17 cellular contexts compared by ENCODE assay signal in genomic region chr20:15289337-15289736, GRCh38.
A peak's percentile ranks its signal among the peaks of the same experiment; 100 is the strongest.
DNase-seq lines count a peak whose midpoint lies in the region; ATAC-seq and TF ChIP-seq lines count a peak whose summit lies in the region.
"Had no signal": no experiment of that assay in that cellular context is flagged by ENCODE, and none has a peak within 500 bp of the region (broad histone marks: within the 10 kb centered on the region; RNA-seq: fewer than 3 reads in every experiment).

No MANE protein-coding gene starts in this region.

- CTCF ChIA-PET in activated CD4-positive, alpha-beta T cell treated with anti-CD3 and anti-CD28 coated beads, Interleukin-2, amount 10 ng/mL, durations not matched to agents 7 days and 5 days (lab: Charles Lee), result no interaction called here

- H3K4me3 ChIP-seq in lung, result no peak overlapping the region
- H3K4me3 ChIP-seq: BLaER1, GM12878 had no signal

- no peaks in the 10 kb centered on the region for H3K9me3 ChIP-seq in lung (ENCODE audit: control insufficient read depth in 2 of 2, insufficient read depth in 1 of 2, low read length in 1 of 2)
- H3K9me3 ChIP-seq: BLaER1 had no signal

- no peak for TF ChIP-seq CTCF in lung (IDR thresholded peaks at IDR 0.05; ENCODE audit: control extremely low read depth, extremely low read depth)

- WGBS in lung, 2 donors, result 48 to 71% methylated on average over 4 of the region's 4 CpGs

- no peaks in the 10 kb centered on the region for H3K36me3 ChIP-seq in lung (ENCODE audit: control insufficient read depth in 2 of 2, insufficient read depth in 2 of 2, low read length in 2 of 2)
- H3K36me3 ChIP-seq: BLaER1 had no signal

- no peak overlapping the region for H3K27ac ChIP-seq in lung (ENCODE audit: low read depth in 1 of 2, low read length in 1 of 2)
- H3K27ac ChIP-seq: 22Rv1, BLaER1 had no signal

- no peaks in the 10 kb centered on the region for H3K4me1 Mint-ChIP-seq in activated CD4-positive, alpha-beta T cell treated with anti-CD3 and anti-CD28 coated beads, Interleukin-2, amount 10 ng/mL, durations not matched to agents 7 days and 5 days
- H3K4me1 Mint-ChIP-seq: CD14-positive monocyte had no signal

- H3K27me3 ChIP-seq in lung (ENCODE audit: control insufficient read depth, insufficient read depth), result no peaks in the 10 kb centered on the region
- H3K27me3 ChIP-seq: BLaER1 had no signal

- H3K4me3 Mint-ChIP-seq in activated CD4-positive, alpha-beta T cell treated with anti-CD3 and anti-CD28 coated beads, Interleukin-2, amount 10 ng/mL, durations not matched to agents 7 days and 5 days, result no peak overlapping the region
- H3K4me3 Mint-ChIP-seq: CD14-positive monocyte; CD8-positive, alpha-beta T cell had no signal

- H3K36me3 Mint-ChIP-seq in activated CD4-positive, alpha-beta T cell treated with anti-CD3 and anti-CD28 coated beads, Interleukin-2, amount 10 ng/mL, durations not matched to agents 7 days and 5 days (ENCODE audit: low read depth), result no peaks in the 10 kb centered on the region
- H3K36me3 Mint-ChIP-seq: CD14-positive monocyte; CD8-positive, alpha-beta T cell had no signal

- ATAC-seq in lung (ENCODE audit: insufficient read depth, low FRiP score), result peak; percentile 27
- ATAC-seq: CD8-positive, alpha-beta T cell; GM12878 had no signal

- POLR2A ChIA-PET in activated CD4-positive, alpha-beta T cell treated with anti-CD3 and anti-CD28 coated beads, Interleukin-2, amount 10 ng/mL, durations not matched to agents 7 days and 5 days (lab: Charles Lee), result no interaction called here

- no peaks in the 10 kb centered on the region for H3K4me1 ChIP-seq in lung (ENCODE audit: control insufficient read depth in 2 of 2, insufficient read depth in 2 of 2, low read length in 2 of 2)

- no peak overlapping the region for H3K27ac Mint-ChIP-seq in activated CD4-positive, alpha-beta T cell treated with anti-CD3 and anti-CD28 coated beads, Interleukin-2, amount 10 ng/mL, durations not matched to agents 7 days and 5 days
- H3K27ac Mint-ChIP-seq: CD14-positive monocyte; CD8-positive, alpha-beta T cell had no signal

- H3K27me3 Mint-ChIP-seq in activated CD4-positive, alpha-beta T cell treated with anti-CD3 and anti-CD28 coated beads, Interleukin-2, amount 10 ng/mL, durations not matched to agents 7 days and 5 days, result no peaks in the 10 kb centered on the region

- no peaks in the 10 kb centered on the region for H3K9me3 Mint-ChIP-seq in activated CD4-positive, alpha-beta T cell treated with anti-CD3 and anti-CD28 coated beads, Interleukin-2, amount 10 ng/mL, durations not matched to agents 7 days and 5 days

- DNase-seq in DMS79 (lab: John Stamatoyannopoulos, UW) (peak; percentile 16), DMS79 treated with DMSO at 0.1 percent for 48 hours (lab: John Stamatoyannopoulos, UW) (no peak), DMS53 treated with DMSO at 0.1 percent for 48 hours (lab: John Stamatoyannopoulos, UW; ENCODE audit: unreplicated experiment) (peak; percentile 86), NCI-H345 treated with DMSO at 0.1 percent for 48 hours (lab: John Stamatoyannopoulos, UW; ENCODE audit: unreplicated experiment) (peak; percentile 83), lung (ENCODE audit: low spot score) (no peak), GOT3 (lab: John Stamatoyannopoulos, UW) (no peak), NCI-H524 treated with DMSO at 0.1 percent for 48 hours (lab: John Stamatoyannopoulos, UW) (no peak)
- no peak for DNase-seq in activated CD4-positive, alpha-beta T cell treated with anti-CD3 and anti-CD28 coated beads, Interleukin-2, amount 10 ng/mL, durations not matched to agents 7 days and 5 days
- DNase-seq: CD8-positive, alpha-beta T cell; DMS 273 treated with DMSO at 0.1 percent for 48 hours; DND-41; EL; HCEC 1CT had no signal

Comparison
In these comparisons a context has a peak if more than half of its experiments do, and no peak if none do; other contexts are left out.
1. DNase-seq: peak in DMS79 (single experiment), DMS53 treated with DMSO at 0.1 percent for 48 hours (single experiment) and NCI-H345 treated with DMSO at 0.1 percent for 48 hours (single experiment); none in DMS79 treated with DMSO at 0.1 percent for 48 hours (single experiment), lung (single experiment), GOT3 (single experiment), NCI-H524 treated with DMSO at 0.1 percent for 48 hours (single experiment) and activated CD4-positive, alpha-beta T cell treated with anti-CD3 and anti-CD28 coated beads, Interleukin-2, amount 10 ng/mL, durations not matched to agents 7 days and 5 days (single experiment).